In the genomic region with DNA sequence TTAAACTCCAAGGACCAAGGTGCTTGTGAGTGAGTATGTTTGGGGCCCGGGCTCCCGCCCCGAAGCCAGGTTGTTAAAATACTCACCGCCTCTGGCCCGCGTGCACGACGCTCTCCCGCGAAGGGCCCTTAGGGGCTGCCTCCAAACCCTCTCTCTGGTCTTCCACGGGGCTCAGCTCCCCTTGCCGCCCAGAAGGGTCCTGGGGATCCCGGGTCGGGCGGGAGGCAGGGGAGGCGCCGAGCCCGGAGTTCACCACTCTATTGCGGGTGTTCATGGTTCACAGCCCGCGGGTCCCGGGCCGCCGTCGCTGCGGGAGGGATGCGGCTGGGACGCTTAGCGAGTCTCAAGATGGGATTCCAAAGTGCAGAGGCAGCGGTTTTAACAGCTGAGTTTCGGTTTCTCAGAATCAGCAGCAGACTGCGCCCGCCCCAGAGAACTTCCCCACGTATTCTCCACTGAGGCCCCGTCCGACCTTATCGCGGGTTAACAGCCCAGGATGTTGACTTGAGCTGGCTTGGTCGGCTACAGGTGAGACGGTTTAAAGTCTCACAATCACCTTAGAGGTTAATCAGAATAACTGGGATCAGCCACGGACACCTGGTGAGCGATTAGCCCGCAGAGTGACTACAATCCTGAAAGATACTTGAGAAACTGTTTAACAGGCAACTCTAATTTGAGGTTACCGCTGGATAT, we compare ENCODE assay signal across 7 cellular contexts. TPM values are rescaled to one million over a fixed set of nuclear protein-coding genes. Genes with fewer than 3 reads are reported as not detected.
DNase-seq lines count a peak whose midpoint lies in the region; ATAC-seq and TF ChIP-seq lines count a peak whose summit lies in the region.

A gene with protein sequence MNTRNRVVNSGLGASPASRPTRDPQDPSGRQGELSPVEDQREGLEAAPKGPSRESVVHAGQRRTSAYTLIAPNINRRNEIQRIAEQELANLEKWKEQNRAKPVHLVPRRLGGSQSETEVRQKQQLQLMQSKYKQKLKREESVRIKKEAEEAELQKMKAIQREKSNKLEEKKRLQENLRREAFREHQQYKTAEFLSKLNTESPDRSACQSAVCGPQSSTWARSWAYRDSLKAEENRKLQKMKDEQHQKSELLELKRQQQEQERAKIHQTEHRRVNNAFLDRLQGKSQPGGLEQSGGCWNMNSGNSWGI (minus strand): TSS at position 350 of the 693 bp plus-strand sequence. CDS start 76 bp downstream, at position 274.

- H3K36me3 ChIP-seq in RWPE2 (ENCODE audit: low read depth): no peaks in the 10 kb centered on the region
- no peaks in the 10 kb centered on the region for H3K36me3 ChIP-seq in upper lobe of left lung

- H3K4me1 ChIP-seq in RWPE2 (ENCODE audit: insufficient read depth, poor library complexity, severe bottlenecking) (peaks cover 34% of the 10 kb centered on the region), upper lobe of left lung (peaks cover 10 to 27% (median 13%) of the 10 kb centered on the region in 4 donors)

- H3K4me3 ChIP-seq in RWPE2 (ENCODE audit: severe bottlenecking): peak within 1 kb of the TSS; percentile 35
- H3K4me3 ChIP-seq in upper lobe of left lung: peak within 1 kb of the TSS; percentile 53 to 80 (median 65)

- peak; percentile 45 for DNase-seq in RWPE2 (ENCODE audit: low spot score)
- DNase-seq in activated naive CD4-positive, alpha-beta T cell treated with anti-CD3 and anti-CD28 coated beads, Interleukin-2, amount 50 U/mL, for 16 hours: peak; percentile 68
- peak; percentile 85 for DNase-seq in Right ventricle myocardium inferior (ENCODE audit: missing footprints)
- peak; percentile 47 for DNase-seq in pons (ENCODE audit: low spot score)
- peak; percentile 75 to 92 for DNase-seq in upper lobe of left lung

- peak in 2 of 4 donors; percentile 46 to 68 for TF ChIP-seq POLR2A in upper lobe of left lung (IDR thresholded peaks at IDR 0.05)

- H3K27me3 ChIP-seq in RWPE2 (ENCODE audit: insufficient read depth, poor library complexity, severe bottlenecking): no peaks in the 10 kb centered on the region
- H3K27me3 ChIP-seq in upper lobe of left lung: no peaks in the 10 kb centered on the region

- TF ChIP-seq CTCF in RWPE2 (IDR thresholded peaks at IDR 0.05; ENCODE audit: poor library complexity, severe bottlenecking): no peak
- TF ChIP-seq CTCF in upper lobe of left lung (IDR thresholded peaks at IDR 0.05): no peak

- WGBS in upper lobe of left lung, 2 donors: 1 to 2% methylated on average over 14 to 44 of the region's 44 CpGs

- no peaks in the 10 kb centered on the region for H3K9me3 ChIP-seq in RWPE2 (ENCODE audit: severe bottlenecking)
- H3K9me3 ChIP-seq in upper lobe of left lung: no peaks in the 10 kb centered on the region

- peak within 1 kb of the TSS; percentile 75 for H3K27ac ChIP-seq in RWPE2 (ENCODE audit: poor library complexity, severe bottlenecking)
- peak within 1 kb of the TSS; percentile 89 to 97 (median 93) for H3K27ac ChIP-seq in upper lobe of left lung

- peak; percentile 66 for ATAC-seq in GM18870 (IDR thresholded peaks at IDR 0.05; ENCODE audit: unreplicated experiment)
- ATAC-seq in HG02981 (IDR thresholded peaks at IDR 0.05; ENCODE audit: unreplicated experiment): peak; percentile 56
- ATAC-seq in RWPE2 (ENCODE audit: low read depth): peak; percentile 75
- peak; percentile 84 for ATAC-seq in Right ventricle myocardium inferior
- peak; percentile 89 to 95 for ATAC-seq in upper lobe of left lung (ENCODE audit: low FRiP score in 2 of 2)

- no peak for TF ChIP-seq EP300 in upper lobe of left lung (IDR thresholded peaks at IDR 0.05)

- intact Hi-C loops in Right ventricle myocardium inferior (cut with DNase I): no loop called here

RNA-seq across cellular contexts. Expression of the gene that starts here (rescaled TPM):
- 3.8 TPM for total RNA-seq in Right ventricle myocardium inferior
- total RNA-seq in upper lobe of left lung: 10 to 100 TPM; 10.2 to 61.8 (median 24.0) TPM

Comparison
In these comparisons a context has a peak if more than half of its experiments do, and no peak if none do; other contexts are left out.
1. Peak in every context shown above with its lines: DNase-seq, ATAC-seq, H3K4me3 ChIP-seq and H3K27ac ChIP-seq.